In the genomic region with DNA sequence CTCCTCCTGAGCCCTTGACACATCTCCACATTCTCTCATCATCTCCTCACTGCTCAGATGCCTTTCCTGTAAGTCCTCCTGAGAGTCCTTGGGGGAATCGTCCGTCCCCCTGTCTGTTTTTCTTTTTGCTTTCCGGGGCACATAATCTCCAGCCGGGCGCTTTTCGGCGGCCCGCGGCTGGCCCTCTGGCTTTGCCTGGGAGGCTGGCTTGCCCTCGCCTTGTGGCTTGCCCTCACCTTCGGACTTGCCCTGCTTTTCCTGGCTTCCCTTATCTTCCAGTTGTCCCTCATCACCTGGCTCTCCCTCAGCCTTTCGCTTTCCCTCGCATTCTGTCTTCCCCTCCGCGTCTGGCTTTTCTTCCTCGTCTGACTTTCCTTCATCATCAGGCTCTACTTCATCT, we compare ENCODE assay signal across 12 cellular contexts. TPM values are rescaled to one million over a fixed set of nuclear protein-coding genes. Genes with fewer than 3 reads are reported as not detected.
"Had no signal": no experiment of that assay in that cellular context is flagged by ENCODE, and none has a peak within 500 bp of the region (broad histone marks: within the 10 kb centered on the region; RNA-seq: fewer than 3 reads in every experiment).

No MANE protein-coding gene starts in this region.

RNA-seq across cellular contexts. Expression of a gene that starts 1.4 kb away (rescaled TPM):
- total RNA-seq: OCI-LY7, PC-3, PC-9, Peyer's patch, Right ventricle myocardium inferior, Right ventricle myocardium superior, RPMI7951, SJCRH30, SJSA1, SK-MEL-5, T-cell had no signal
- polyA plus RNA-seq: SK-N-SH had no signal

RNA-seq across cellular contexts. Expression of a gene that starts 14.9 kb away (rescaled TPM):
- total RNA-seq: OCI-LY7, PC-9, Peyer's patch, SJCRH30, SJSA1, SK-MEL-5 had no signal

RNA-seq across cellular contexts. Expression of a gene that starts 15.4 kb away (rescaled TPM):
- total RNA-seq: OCI-LY7, PC-3, PC-9, Peyer's patch, Right ventricle myocardium inferior, RPMI7951, SJCRH30, SJSA1, SK-MEL-5 had no signal
